In the genomic region with DNA sequence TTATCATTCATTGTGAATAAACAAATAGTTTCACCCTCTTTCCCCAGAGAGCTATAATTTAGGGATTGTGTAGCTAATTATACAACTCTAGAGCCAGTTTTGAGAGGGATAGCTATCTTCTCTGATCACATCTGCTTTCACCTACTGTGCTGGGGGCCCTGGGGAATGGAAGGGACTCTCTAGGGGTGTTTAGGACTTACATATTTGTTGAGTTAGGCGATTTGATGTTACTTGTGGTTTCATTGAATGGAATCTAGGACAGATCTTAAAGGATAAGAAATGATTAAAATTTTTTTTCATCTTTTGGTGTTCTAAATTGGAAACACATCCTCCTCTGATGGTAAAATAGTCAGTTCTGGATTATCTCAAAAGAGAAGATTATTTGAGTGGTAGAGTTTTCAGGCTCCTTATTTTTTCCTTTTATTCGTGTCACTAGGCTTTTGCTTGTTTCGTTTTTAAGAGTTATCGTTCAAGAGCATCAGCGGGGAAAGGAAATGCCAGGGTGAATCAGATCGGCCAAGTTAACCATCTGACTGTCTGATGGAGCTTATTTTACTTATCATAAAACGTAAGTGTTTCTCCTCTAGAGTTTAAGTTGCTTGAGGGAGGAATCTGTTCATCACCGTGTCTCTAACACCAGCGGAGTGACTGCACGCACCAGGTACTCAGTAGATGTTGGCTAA, we compare ENCODE assay signal across 10 cellular contexts.
A peak's percentile ranks its signal among the peaks of the same experiment; 100 is the strongest.
DNase-seq lines count a peak whose midpoint lies in the region; ATAC-seq and TF ChIP-seq lines count a peak whose summit lies in the region.
"Had no signal": no experiment of that assay in that cellular context is flagged by ENCODE, and none has a peak within 500 bp of the region (broad histone marks: within the 10 kb centered on the region; RNA-seq: fewer than 3 reads in every experiment).

No MANE protein-coding gene starts in this region.

- intact Hi-C loops in activated CD8-positive, alpha-beta T cell treated with anti-CD3 and anti-CD28 coated beads for 36 hours (cut with micrococcal nuclease), result no loop called here
- intact Hi-C loops in head of caudate nucleus (cut with DNase I), result no loop called here

- H3K4me3 Mint-ChIP-seq in activated CD8-positive, alpha-beta T cell treated with anti-CD3 and anti-CD28 coated beads for 36 hours, result no peak overlapping the region
- no peak overlapping the region for H3K4me3 Mint-ChIP-seq in activated CD8-positive, alpha-beta T cell treated with anti-CD3 and anti-CD28 coated beads, Interleukin-2, amount 10 ng/mL, durations not matched to agents 7 days and 5 days

- no peak for TF ChIP-seq CTCF in activated CD8-positive, alpha-beta T cell treated with anti-CD3 and anti-CD28 coated beads for 36 hours (IDR thresholded peaks at IDR 0.05)

- H3K27me3 Mint-ChIP-seq in activated CD8-positive, alpha-beta T cell treated with anti-CD3 and anti-CD28 coated beads for 36 hours, result no peaks in the 10 kb centered on the region
- no peaks in the 10 kb centered on the region for H3K27me3 Mint-ChIP-seq in activated CD8-positive, alpha-beta T cell treated with anti-CD3 and anti-CD28 coated beads, Interleukin-2, amount 10 ng/mL, durations not matched to agents 7 days and 5 days (ENCODE audit: low read depth)

- H3K27ac Mint-ChIP-seq in activated CD8-positive, alpha-beta T cell treated with anti-CD3 and anti-CD28 coated beads for 36 hours, result peak overlapping the region; percentile 46
- no peak overlapping the region for H3K27ac Mint-ChIP-seq in activated CD8-positive, alpha-beta T cell treated with anti-CD3 and anti-CD28 coated beads, Interleukin-2, amount 10 ng/mL, durations not matched to agents 7 days and 5 days

- DNase-seq in activated CD8-positive, alpha-beta T cell treated with anti-CD3 and anti-CD28 coated beads for 36 hours, result no peak
- no peak for DNase-seq in activated CD8-positive, alpha-beta T cell treated with anti-CD3 and anti-CD28 coated beads, Interleukin-2, amount 10 ng/mL, durations not matched to agents 7 days and 5 days
- peak; percentile 54 to 71 for DNase-seq in NCI-H1930 (lab: John Stamatoyannopoulos, UW)
- DNase-seq in amniotic epithelial cell (ENCODE audit: low read depth), result peak; percentile 84
- DNase-seq in skeletal muscle cell (ENCODE audit: low read depth), result peak; percentile 61
- DNase-seq in DMS153 (lab: John Stamatoyannopoulos, UW), result no peak
- no peak for DNase-seq in head of caudate nucleus
- DNase-seq: effector memory CD4-positive, alpha-beta T cell; left ventricle myocardium inferior had no signal

- ATAC-seq in activated CD8-positive, alpha-beta T cell treated with anti-CD3 and anti-CD28 coated beads for 36 hours, result no peak
- ATAC-seq in activated CD8-positive, alpha-beta T cell treated with anti-CD3 and anti-CD28 coated beads, Interleukin-2, amount 10 ng/mL, durations not matched to agents 7 days and 5 days, result no peak
- ATAC-seq in HG02870 (IDR thresholded peaks at IDR 0.05; ENCODE audit: unreplicated experiment), result no peak

- CTCF ChIA-PET in activated CD8-positive, alpha-beta T cell treated with anti-CD3 and anti-CD28 coated beads for 36 hours (lab: Charles Lee), result interaction anchor here (0.7 to 1.3 kb wide), 3 partner anchors 12 to 27 kb away, joined by 3 read pairs; no protein-coding TSS in a partner anchor
- CTCF ChIA-PET in activated CD8-positive, alpha-beta T cell treated with anti-CD3 and anti-CD28 coated beads, Interleukin-2, amount 10 ng/mL, durations not matched to agents 7 days and 5 days (lab: Charles Lee), result interaction anchor here (0.6 to 1.2 kb wide), 3 partner anchors 9 to 35 kb away, joined by 3 read pairs; no protein-coding TSS in a partner anchor

- POLR2A ChIA-PET in activated CD8-positive, alpha-beta T cell treated with anti-CD3 and anti-CD28 coated beads for 36 hours (lab: Charles Lee), result no interaction called here
- POLR2A ChIA-PET in activated CD8-positive, alpha-beta T cell treated with anti-CD3 and anti-CD28 coated beads, Interleukin-2, amount 10 ng/mL, durations not matched to agents 7 days and 5 days (lab: Charles Lee), result no interaction called here

- peaks cover 21% of the 10 kb centered on the region for H3K4me1 Mint-ChIP-seq in activated CD8-positive, alpha-beta T cell treated with anti-CD3 and anti-CD28 coated beads for 36 hours (ENCODE audit: low read depth)
- H3K4me1 Mint-ChIP-seq in activated CD8-positive, alpha-beta T cell treated with anti-CD3 and anti-CD28 coated beads, Interleukin-2, amount 10 ng/mL, durations not matched to agents 7 days and 5 days (ENCODE audit: low read depth), result peaks cover 13% of the 10 kb centered on the region

- no peaks in the 10 kb centered on the region for H3K9me3 Mint-ChIP-seq in activated CD8-positive, alpha-beta T cell treated with anti-CD3 and anti-CD28 coated beads for 36 hours
- H3K9me3 Mint-ChIP-seq in activated CD8-positive, alpha-beta T cell treated with anti-CD3 and anti-CD28 coated beads, Interleukin-2, amount 10 ng/mL, durations not matched to agents 7 days and 5 days (ENCODE audit: insufficient read depth), result no peaks in the 10 kb centered on the region

- H3K4me3 ChIP-seq in skeletal muscle cell (ENCODE audit: low read depth, low read length), result peak overlapping the region; percentile 16
- H3K4me3 ChIP-seq: left ventricle myocardium inferior had no signal

- peaks cover 7% of the 10 kb centered on the region for H3K36me3 Mint-ChIP-seq in activated CD8-positive, alpha-beta T cell treated with anti-CD3 and anti-CD28 coated beads for 36 hours (ENCODE audit: low read depth)
- H3K36me3 Mint-ChIP-seq in activated CD8-positive, alpha-beta T cell treated with anti-CD3 and anti-CD28 coated beads, Interleukin-2, amount 10 ng/mL, durations not matched to agents 7 days and 5 days (ENCODE audit: low read depth), result peaks cover 5% of the 10 kb centered on the region

Comparison
In these comparisons a context has a peak if more than half of its experiments do, and no peak if none do; other contexts are left out.
1. DNase-seq: peak in NCI-H1930 (2 of 2), amniotic epithelial cell (single experiment) and skeletal muscle cell (single experiment); none in activated CD8-positive, alpha-beta T cell treated with anti-CD3 and anti-CD28 coated beads for 36 hours (single experiment), activated CD8-positive, alpha-beta T cell treated with anti-CD3 and anti-CD28 coated beads, Interleukin-2, amount 10 ng/mL, durations not matched to agents 7 days and 5 days (single experiment), DMS153 (single experiment) and head of caudate nucleus (0 of 42).